In the genomic region with DNA sequence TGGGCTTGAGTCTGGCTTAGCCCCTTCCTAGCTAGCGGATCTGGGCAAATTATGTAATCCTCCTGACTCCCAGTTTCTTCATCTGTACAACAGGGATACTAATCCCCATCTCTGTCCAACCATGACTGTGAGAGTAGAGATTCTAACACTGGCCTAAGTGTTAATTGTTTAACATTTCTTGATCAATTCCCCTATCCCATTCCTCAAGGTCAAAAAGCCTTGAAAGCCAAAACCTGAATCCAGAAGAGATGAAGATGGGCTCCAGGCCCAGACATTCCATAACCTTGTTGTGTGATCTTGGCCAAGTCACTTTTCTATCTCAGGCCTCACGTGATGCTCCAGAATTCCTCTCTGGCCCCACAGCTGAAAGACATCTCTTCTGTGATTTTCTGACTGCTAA, we compare ENCODE assay signal across 23 cellular contexts. TPM values are rescaled to one million over a fixed set of nuclear protein-coding genes. Genes with fewer than 3 reads are reported as not detected.
DNase-seq lines count a peak whose midpoint lies in the region; ATAC-seq and TF ChIP-seq lines count a peak whose summit lies in the region.
"Had no signal": no experiment of that assay in that cellular context is flagged by ENCODE, and none has a peak within 500 bp of the region (broad histone marks: within the 10 kb centered on the region; RNA-seq: fewer than 3 reads in every experiment).

No MANE protein-coding gene starts in this region.

- intact Hi-C loops in breast epithelium (cut with DNase I; ENCODE audit: low total_unique reads), result no loop called here
- intact Hi-C loops in MCF 10A (cut with micrococcal nuclease), result loop anchor here (2.0 kb wide), 1 partner anchor 25 kb away; no protein-coding TSS in a partner anchor
- intact Hi-C loops in dorsolateral prefrontal cortex (cut with DNase I), result no loop called here
- intact Hi-C loops in prostate gland (cut with DNase I), result loop anchor here (2.0 kb wide), 1 partner anchor 17 kb away; no protein-coding TSS in a partner anchor
- intact Hi-C loops in activated CD4-positive, alpha-beta T cell treated with anti-CD3 and anti-CD28 coated beads for 36 hours (cut with DNase I, micrococcal nuclease), result no loop called here

- H3K4me3 Mint-ChIP-seq in MCF 10A (ENCODE audit: unreplicated experiment), result no peak overlapping the region
- H3K4me3 Mint-ChIP-seq in activated CD4-positive, alpha-beta T cell treated with anti-CD3 and anti-CD28 coated beads for 36 hours, result no peak overlapping the region
- H3K4me3 Mint-ChIP-seq: activated naive CD4-positive, alpha-beta T cell treated with anti-CD3 and anti-CD28 coated beads, Interleukin-2, amount 10 ng/mL, durations not matched to agents 7 days and 5 days; activated T-cell treated with anti-CD3 and anti-CD28 coated beads, Interleukin-2, amount 50 U/mL, for 72 hours; central memory CD8-positive, alpha-beta T cell had no signal

- no peak overlapping the region for H3K4me3 ChIP-seq in breast epithelium
- no peak overlapping the region for H3K4me3 ChIP-seq in dorsolateral prefrontal cortex
- no peak overlapping the region for H3K4me3 ChIP-seq in prostate gland
- H3K4me3 ChIP-seq: lung had no signal

- POLR2A ChIA-PET in MCF 10A (lab: Yijun Ruan, JAX), result interaction anchor here (0.7 to 41.5 kb wide), 8 partner anchors 9 to 805 kb away, joined by 3 to 1388 read pairs (median 8); a partner anchor contains a TSS
- POLR2A ChIA-PET in activated CD4-positive, alpha-beta T cell treated with anti-CD3 and anti-CD28 coated beads for 36 hours (lab: Charles Lee), result no interaction called here

- H3K9me3 ChIP-seq in breast epithelium (no peaks in the 10 kb centered on the region), prostate gland (no peaks in the 10 kb centered on the region)
- H3K9me3 ChIP-seq: BE2C had no signal

- peaks cover 48% of the 10 kb centered on the region for H3K4me1 Mint-ChIP-seq in MCF 10A (ENCODE audit: insufficient read depth, unreplicated experiment)
- H3K4me1 Mint-ChIP-seq in activated CD4-positive, alpha-beta T cell treated with anti-CD3 and anti-CD28 coated beads for 36 hours, result peaks cover 3% of the 10 kb centered on the region
- H3K4me1 Mint-ChIP-seq: central memory CD8-positive, alpha-beta T cell had no signal

- H3K27me3 Mint-ChIP-seq in MCF 10A (ENCODE audit: insufficient read depth, unreplicated experiment), result no peaks in the 10 kb centered on the region
- H3K27me3 Mint-ChIP-seq in activated CD4-positive, alpha-beta T cell treated with anti-CD3 and anti-CD28 coated beads for 36 hours, result no peaks in the 10 kb centered on the region
- H3K27me3 Mint-ChIP-seq: activated naive CD4-positive, alpha-beta T cell treated with anti-CD3 and anti-CD28 coated beads, Interleukin-2, amount 10 ng/mL, durations not matched to agents 7 days and 5 days; central memory CD8-positive, alpha-beta T cell had no signal

- DNase-seq in breast epithelium (ENCODE audit: low spot score in 2 of 2) (no peak), MCF 10A (ENCODE audit: unreplicated experiment) (no peak), dorsolateral prefrontal cortex (no peak), prostate gland (ENCODE audit: low spot score) (no peak), Kasumi-1 (lab: John Stamatoyannopoulos, UW) (no peak), OCI-M2 (lab: John Stamatoyannopoulos, UW; ENCODE audit: unreplicated experiment) (no peak), NCI-H748 (lab: John Stamatoyannopoulos, UW; ENCODE audit: unreplicated experiment) (no peak)
- DNase-seq in activated CD4-positive, alpha-beta T cell treated with anti-CD3 and anti-CD28 coated beads for 36 hours, result no peak
- DNase-seq: 8988T; activated naive CD4-positive, alpha-beta T cell treated with anti-CD3 and anti-CD28 coated beads, Interleukin-2, amount 10 ng/mL, durations not matched to agents 7 days and 5 days; activated T-cell treated with anti-CD3 and anti-CD28 coated beads, Interleukin-2, amount 50 U/mL, for 72 hours; BE2C; COR-L47; DMS79; effector CD4-positive, alpha-beta T cell; NCI-H1694 treated with DMSO at 0.1 percent for 48 hours; NCI-H69; SHP77; SW 1271 had no signal

- TF ChIP-seq POLR2A in breast epithelium (IDR thresholded peaks at IDR 0.05) (no peak), prostate gland (IDR thresholded peaks at IDR 0.05) (no peak)

- TF ChIP-seq CTCF in breast epithelium (IDR thresholded peaks at IDR 0.05), result no peak
- no peak for TF ChIP-seq CTCF in MCF 10A (IDR thresholded peaks at IDR 0.05; ENCODE audit: unreplicated experiment)
- TF ChIP-seq CTCF in dorsolateral prefrontal cortex (IDR thresholded peaks at IDR 0.05 in 54 of 56, conservative IDR thresholded peaks at IDR 0.05 in 2 of 56; ENCODE audit: low read depth in 1 of 56, partially characterized antibody in 56 of 56), result no peak
- TF ChIP-seq CTCF in prostate gland (IDR thresholded peaks at IDR 0.05), result no peak

- peaks cover 17% of the 10 kb centered on the region for H3K36me3 ChIP-seq in breast epithelium
- peaks cover 5 to 18% of the 10 kb centered on the region in 2 donors for H3K36me3 ChIP-seq in prostate gland
- H3K36me3 ChIP-seq: BE2C had no signal

- CTCF ChIA-PET in MCF 10A (lab: Yijun Ruan, JAX), result interaction anchor here (2.5 to 70.3 kb wide), 4 partner anchors 15 to 305 kb away, joined by 9 to 3816 read pairs (median 1912); a partner anchor contains a TSS
- CTCF ChIA-PET in activated CD4-positive, alpha-beta T cell treated with anti-CD3 and anti-CD28 coated beads for 36 hours (lab: Charles Lee), result interaction anchor here (0.6 to 13.1 kb wide), 4 partner anchors 10 to 1106 kb away, joined by 4 to 216 read pairs (median 6); no protein-coding TSS in a partner anchor

- H3K9me3 Mint-ChIP-seq in MCF 10A (ENCODE audit: unreplicated experiment), result no peaks in the 10 kb centered on the region
- no peaks in the 10 kb centered on the region for H3K9me3 Mint-ChIP-seq in activated CD4-positive, alpha-beta T cell treated with anti-CD3 and anti-CD28 coated beads for 36 hours (ENCODE audit: low read depth)
- H3K9me3 Mint-ChIP-seq: activated naive CD4-positive, alpha-beta T cell treated with anti-CD3 and anti-CD28 coated beads, Interleukin-2, amount 10 ng/mL, durations not matched to agents 7 days and 5 days; activated T-cell treated with anti-CD3 and anti-CD28 coated beads, Interleukin-2, amount 50 U/mL, for 72 hours; central memory CD8-positive, alpha-beta T cell had no signal

- H3K4me1 ChIP-seq in breast epithelium (peaks cover 11 to 33% of the 10 kb centered on the region in 2 donors), prostate gland (replicated peaks) (peaks cover 2% of the 10 kb centered on the region)
- H3K4me1 ChIP-seq: BE2C had no signal

- no peaks in the 10 kb centered on the region for H3K27me3 ChIP-seq in breast epithelium
- no peaks in the 10 kb centered on the region for H3K27me3 ChIP-seq in dorsolateral prefrontal cortex
- no peaks in the 10 kb centered on the region for H3K27me3 ChIP-seq in prostate gland (replicated peaks; ENCODE audit: insufficient read depth)
- H3K27me3 ChIP-seq: BE2C had no signal

- 57% methylated on average over 2 of the region's 2 CpGs for WGBS in prostate gland

- peak overlapping the region; percentile 3 to 46 for H3K27ac ChIP-seq in breast epithelium
- H3K27ac ChIP-seq in dorsolateral prefrontal cortex, result peak overlapping the region in 36 of 59 donors; percentile 12 to 100 (median 74)
- H3K27ac ChIP-seq in prostate gland, result peak overlapping the region; percentile 28 to 91
- H3K27ac ChIP-seq: KMS-11 had no signal

- H3K27ac Mint-ChIP-seq in MCF 10A (ENCODE audit: low read depth, unreplicated experiment), result no peak overlapping the region
- no peak overlapping the region for H3K27ac Mint-ChIP-seq in activated CD4-positive, alpha-beta T cell treated with anti-CD3 and anti-CD28 coated beads for 36 hours
- H3K27ac Mint-ChIP-seq: activated naive CD4-positive, alpha-beta T cell treated with anti-CD3 and anti-CD28 coated beads, Interleukin-2, amount 10 ng/mL, durations not matched to agents 7 days and 5 days; activated T-cell treated with anti-CD3 and anti-CD28 coated beads, Interleukin-2, amount 50 U/mL, for 72 hours had no signal

- no TSS peak for BruUV-seq in MCF 10A (replicated peaks; lab: Mats Ljungman, UMichigan)

- peaks cover 67% of the 10 kb centered on the region for H3K36me3 Mint-ChIP-seq in MCF 10A (ENCODE audit: insufficient read depth, unreplicated experiment)
- H3K36me3 Mint-ChIP-seq in activated CD4-positive, alpha-beta T cell treated with anti-CD3 and anti-CD28 coated beads for 36 hours (ENCODE audit: low read depth), result peaks cover 4% of the 10 kb centered on the region

- no peak for ATAC-seq in activated CD4-positive, alpha-beta T cell treated with anti-CD3 and anti-CD28 coated beads for 36 hours
- ATAC-seq: activated T-cell treated with anti-CD3 and anti-CD28 coated beads, Interleukin-2, amount 50 U/mL, for 72 hours had no signal

RNA-seq across cellular contexts. Expression of a gene that starts 18.8 kb away (rescaled TPM):
- 100 to 1,000 TPM in 1 of 3 donors, 10 to 100 TPM in 2; 65.7 to 116 (median 92.7) TPM for total RNA-seq in breast epithelium
- 169 and 204 TPM in 2 replicates for total RNA-seq in MCF 10A (2022)
- 100 to 1,000 TPM in 6 of 120 experiments, 10 to 100 TPM in 114; 34.3 to 144 (median 58.1) TPM for total RNA-seq in dorsolateral prefrontal cortex
- total RNA-seq in prostate gland, result 10 to 100 TPM; 49.7 to 73.9 TPM
- total RNA-seq in activated CD4-positive, alpha-beta T cell treated with anti-CD3 and anti-CD28 coated beads for 36 hours, result 1 to 10 TPM; 2.2 to 3.5 TPM
- total RNA-seq: OCI-LY7 had no signal

RNA-seq across cellular contexts. Expression of a gene that starts 19.2 kb away (rescaled TPM):
- total RNA-seq in breast epithelium, result 1,000 to 10,000 TPM in 1 of 3 donors, 100 to 1,000 TPM in 2; 186 to 1,491 (median 767) TPM
- 263 and 358 TPM in 2 replicates for total RNA-seq in MCF 10A (2022)
- total RNA-seq in dorsolateral prefrontal cortex, result 1,000 to 10,000 TPM in 2 of 120 experiments, 100 to 1,000 TPM in 118; 225 to 1,268 (median 522) TPM
- total RNA-seq in prostate gland, result 1,000 to 10,000 TPM; 1,117 to 1,634 TPM
- 10 to 100 TPM; 49.2 to 50.7 TPM for total RNA-seq in activated CD4-positive, alpha-beta T cell treated with anti-CD3 and anti-CD28 coated beads for 36 hours

RNA-seq across cellular contexts. Expression of a gene that starts 51.2 kb away (rescaled TPM):
- total RNA-seq in breast epithelium, result 10 to 100 TPM; 11.3 to 31.5 (median 22.7) TPM
- total RNA-seq in MCF 10A (2022), result 31.4 and 34.9 TPM in 2 replicates
- 100 to 1,000 TPM in 17 of 120 experiments, 10 to 100 TPM in 103; 53.8 to 141 (median 77.6) TPM for total RNA-seq in dorsolateral prefrontal cortex
- 10 to 100 TPM; 13.1 to 29.1 TPM for total RNA-seq in prostate gland
- total RNA-seq in activated CD4-positive, alpha-beta T cell treated with anti-CD3 and anti-CD28 coated beads for 36 hours, result 1 to 10 TPM; 1.9 to 2.6 TPM

Comparison
In these comparisons a context has a peak if more than half of its experiments do, and no peak if none do; other contexts are left out.
1. intact Hi-C loops: an anchor here in MCF 10A (2.0 kb wide) and prostate gland (2.0 kb wide); none called in breast epithelium, dorsolateral prefrontal cortex and activated CD4-positive, alpha-beta T cell treated with anti-CD3 and anti-CD28 coated beads for 36 hours.
2. H3K27ac ChIP-seq: peak in every context shown above with its lines; median percentile 74 in dorsolateral prefrontal cortex; 60 in prostate gland; 24 in breast epithelium.
3. RNA of a gene that starts 18.8 kb away (total RNA-seq): 169 to 204 TPM in MCF 10A, 65.7 to 116 TPM in breast epithelium, 49.7 to 73.9 TPM in prostate gland and 34.3 to 144 TPM in dorsolateral prefrontal cortex; 2.2 to 3.5 TPM in activated CD4-positive, alpha-beta T cell treated with anti-CD3 and anti-CD28 coated beads for 36 hours; every median in the first group is over 4 times any median in the second.